ENCODE assay signal across 8 cellular contexts in genomic region chr5:14011089-14012004, GRCh38.
A peak's percentile ranks its signal among the peaks of the same experiment; 100 is the strongest.
DNase-seq lines count a peak whose midpoint lies in the region; ATAC-seq and TF ChIP-seq lines count a peak whose summit lies in the region.

No MANE protein-coding gene starts in this region.

- H3K4me3 Mint-ChIP-seq in activated naive CD4-positive, alpha-beta T cell treated with anti-CD3 and anti-CD28 coated beads for 36 hours, result peak overlapping the region; percentile 69

- no peaks in the 10 kb centered on the region for H3K36me3 ChIP-seq in gastroesophageal sphincter
- H3K36me3 ChIP-seq in neural cell (ENCODE audit: insufficient read depth, low read length), result no peaks in the 10 kb centered on the region
- H3K36me3 ChIP-seq in thyroid gland, result no peaks in the 10 kb centered on the region

- peak overlapping the region; percentile 90 for H3K4me2 ChIP-seq in neural cell (ENCODE audit: low read length)

- 1 to 9% methylated on average over 3 to 11 of the region's 74 CpGs for WGBS in gastroesophageal sphincter (ENCODE audit: low coverage in 1 of 2), 2 donors
- WGBS in thyroid gland, 2 donors, result 3 to 6% methylated on average over 32 to 57 of the region's 74 CpGs

- TF ChIP-seq POLR2A in gastroesophageal sphincter (IDR thresholded peaks at IDR 0.05) (no peak), thyroid gland (IDR thresholded peaks at IDR 0.05) (peak in 1 of 2 donors; percentile 86)

- intact Hi-C loops in activated naive CD4-positive, alpha-beta T cell treated with anti-CD3 and anti-CD28 coated beads for 36 hours (cut with micrococcal nuclease), result loop anchor here (5.0 kb wide), 1 partner anchor 131 kb away; the partner anchor contains the start of gene TRIO
- intact Hi-C loops in thyroid gland (cut with DNase I), result no loop called here

- H3K36me3 Mint-ChIP-seq in activated naive CD4-positive, alpha-beta T cell treated with anti-CD3 and anti-CD28 coated beads for 36 hours (ENCODE audit: low read depth), result no peaks in the 10 kb centered on the region

- CTCF ChIA-PET in activated naive CD4-positive, alpha-beta T cell treated with anti-CD3 and anti-CD28 coated beads for 36 hours (lab: Charles Lee), result interaction anchor here (0.6 kb wide), 1 partner anchor 102 kb away, joined by 4 read pairs; no protein-coding TSS in a partner anchor

- peaks cover 9% of the 10 kb centered on the region for H3K4me1 Mint-ChIP-seq in activated naive CD4-positive, alpha-beta T cell treated with anti-CD3 and anti-CD28 coated beads for 36 hours (ENCODE audit: low read depth)

- TF ChIP-seq CTCF in gastroesophageal sphincter (IDR thresholded peaks at IDR 0.05), result peak in 3 of 4 experiments; percentile 7 to 42 (median 39)
- TF ChIP-seq CTCF in neural cell (IDR thresholded peaks at IDR 0.05; ENCODE audit: poor library complexity, severe bottlenecking), result peak; percentile 58
- TF ChIP-seq CTCF in thyroid gland (IDR thresholded peaks at IDR 0.05), result no peak

- H3K27me3 Mint-ChIP-seq in activated naive CD4-positive, alpha-beta T cell treated with anti-CD3 and anti-CD28 coated beads for 36 hours (ENCODE audit: low read depth), result peaks cover 34% of the 10 kb centered on the region

- no peaks in the 10 kb centered on the region for H4K20me1 ChIP-seq in neural cell (ENCODE audit: insufficient read depth)

- H3K27me3 ChIP-seq in gastroesophageal sphincter, result no peaks in the 10 kb centered on the region
- H3K27me3 ChIP-seq in neural cell (ENCODE audit: insufficient read depth, low read depth, low read length), result no peaks in the 10 kb centered on the region
- no peaks in the 10 kb centered on the region for H3K27me3 ChIP-seq in thyroid gland

- TF ChIP-seq RAD21 in neural cell (conservative IDR thresholded peaks at IDR 0.05), result peak; percentile 70

- H3K9me3 Mint-ChIP-seq in activated naive CD4-positive, alpha-beta T cell treated with anti-CD3 and anti-CD28 coated beads for 36 hours, result no peaks in the 10 kb centered on the region

- H3K27ac Mint-ChIP-seq in activated naive CD4-positive, alpha-beta T cell treated with anti-CD3 and anti-CD28 coated beads for 36 hours, result no peak overlapping the region

- H3K9me3 ChIP-seq in gastroesophageal sphincter, result no peaks in the 10 kb centered on the region
- no peaks in the 10 kb centered on the region for H3K9me3 ChIP-seq in neural cell (ENCODE audit: low read length)
- no peaks in the 10 kb centered on the region for H3K9me3 ChIP-seq in thyroid gland

- H3K4me3 ChIP-seq in gastroesophageal sphincter, result peak overlapping the region; percentile 58 to 59
- peak overlapping the region; percentile 79 for H3K4me3 ChIP-seq in neural cell (ENCODE audit: low read length)
- peak overlapping the region in 2 of 3 donors; percentile 2 to 35 for H3K4me3 ChIP-seq in thyroid gland (replicated peaks in 1 of 3)

- H3K4me1 ChIP-seq in gastroesophageal sphincter (peaks cover 0 to 28% (median 6%) of the 10 kb centered on the region in 3 donors), thyroid gland (peaks cover 11 to 24% of the 10 kb centered on the region in 2 donors)

- no peaks in the 10 kb centered on the region for H3F3A ChIP-seq in neural cell (ENCODE audit: insufficient read depth, low read length, poor library complexity, severe bottlenecking)

- peak overlapping the region; percentile 62 for H3K9ac ChIP-seq in neural cell (ENCODE audit: low read length)

- peak overlapping the region; percentile 29 for H2AFZ ChIP-seq in neural cell (ENCODE audit: low read depth, low read length)

- H3K79me2 ChIP-seq in neural cell (replicated peaks; ENCODE audit: insufficient read depth, low read length), result no peaks in the 10 kb centered on the region

- TF ChIP-seq EP300 in gastroesophageal sphincter (IDR thresholded peaks at IDR 0.05) (no peak), neural cell (conservative IDR thresholded peaks at IDR 0.05; ENCODE audit: poor library complexity, severe bottlenecking) (peak; percentile 66)

- peak overlapping the region; percentile 9 to 79 (median 52) for H3K27ac ChIP-seq in gastroesophageal sphincter
- H3K27ac ChIP-seq in neural cell (ENCODE audit: low read length), result peak overlapping the region; percentile 1
- H3K27ac ChIP-seq in thyroid gland, result peak overlapping the region; percentile 0 to 73 (median 43)

- H3K9me2 ChIP-seq in neural cell (ENCODE audit: insufficient read depth, low read length), result no peaks in the 10 kb centered on the region

- DNase-seq in DMS153 treated with DMSO at 0.1 percent for 48 hours (lab: John Stamatoyannopoulos, UW; ENCODE audit: unreplicated experiment) (peak; percentile 92), HK-2 (ENCODE audit: unreplicated experiment) (peak; percentile 93), NCI-H82 (lab: John Stamatoyannopoulos, UW) (peak; percentile 90), thyroid gland (peak; percentile 92 to 94)
- peak; percentile 37 for DNase-seq in activated naive CD4-positive, alpha-beta T cell treated with anti-CD3 and anti-CD28 coated beads for 36 hours

- peak; percentile 90 for ATAC-seq in GM21367 (IDR thresholded peaks at IDR 0.05; ENCODE audit: unreplicated experiment)
- ATAC-seq in gastroesophageal sphincter, result peak; percentile 87

TF ChIP-seq in neural cell, 6 proteins besides CTCF, POLR2A, EP300 and RAD21:
- TF ChIP-seq TAF1 (IDR thresholded peaks at IDR 0.05; ENCODE audit: low read depth), result no peak
- no peak for TF ChIP-seq EZH2 (IDR thresholded peaks at IDR 0.05; ENCODE audit: borderline replicate concordance, insufficient read depth, low read length, poor library complexity, severe bottlenecking)
- no peak for TF ChIP-seq REST (IDR thresholded peaks at IDR 0.05; ENCODE audit: borderline replicate concordance)
- TF ChIP-seq MXI1 (conservative IDR thresholded peaks at IDR 0.05; ENCODE audit: poor library complexity, severe bottlenecking), result peak; percentile 99
- peak; percentile 71 for TF ChIP-seq SMC3 (conservative IDR thresholded peaks at IDR 0.05; ENCODE audit: poor library complexity)
- peak; percentile 25 for TF ChIP-seq POLR2AphosphoS5 (IDR thresholded peaks at IDR 0.05)
TF ChIP-seq in neural cell: peak in this region for 3.

Comparison
In these comparisons a context has a peak if more than half of its experiments do, and no peak if none do; other contexts are left out.
1. Peak in every context shown above with its lines: DNase-seq, ATAC-seq, H3K4me3 ChIP-seq and H3K27ac ChIP-seq.
2. DNase-seq: peak in every context shown above with its lines; median percentile 93 in HK-2; 93 in thyroid gland; 92 in DMS153 treated with DMSO at 0.1 percent for 48 hours; 90 in NCI-H82; 37 in activated naive CD4-positive, alpha-beta T cell treated with anti-CD3 and anti-CD28 coated beads for 36 hours.
3. H3K27ac ChIP-seq: peak in every context shown above with its lines; median percentile 52 in gastroesophageal sphincter; 43 in thyroid gland; 1 in neural cell.
4. H3K4me3 ChIP-seq: peak in every context shown above with its lines; median percentile 79 in neural cell; 58 in gastroesophageal sphincter; 18 in thyroid gland.
5. CTCF ChIP-seq: peak in gastroesophageal sphincter (3 of 4) and neural cell (single experiment); none in thyroid gland (0 of 6).